ENCODE assay signal across 9 cellular contexts in genomic region chr11:1771700-1772099, GRCh38. TPM values are rescaled to one million over a fixed set of nuclear protein-coding genes. Genes with fewer than 3 reads are reported as not detected.
DNase-seq lines count a peak whose midpoint lies in the region; ATAC-seq and TF ChIP-seq lines count a peak whose summit lies in the region.
"Had no signal": no experiment of that assay in that cellular context is flagged by ENCODE, and none has a peak within 500 bp of the region (broad histone marks: within the 10 kb centered on the region; RNA-seq: fewer than 3 reads in every experiment).

No MANE protein-coding gene starts in this region.

- H3K4me1 ChIP-seq in sigmoid colon: peaks cover 0 to 13% (median 8%) of the 10 kb centered on the region in 4 donors

- TF ChIP-seq EP300 in sigmoid colon (IDR thresholded peaks at IDR 0.05): no peak

- H3K4me3 ChIP-seq in HL-60 (replicated peaks; ENCODE audit: insufficient read depth, low read length) (0 out of 2 replicates have a peak overlapping the region, but pooled peaks have one; percentile 0), fibroblast of mammary gland (ENCODE audit: control insufficient read depth, low read depth, low read length) (no peak overlapping the region), sigmoid colon (no peak overlapping the region), MG63 (no peak overlapping the region)

- ATAC-seq in GM18505 (IDR thresholded peaks at IDR 0.05; ENCODE audit: unreplicated experiment) (no peak), HG03565 (IDR thresholded peaks at IDR 0.05; ENCODE audit: unreplicated experiment) (no peak)

- TF ChIP-seq CTCF in HL-60 (IDR thresholded peaks at IDR 0.05; ENCODE audit: insufficient read depth, low read length) (no peak), fibroblast of mammary gland (conservative IDR thresholded peaks at IDR 0.05; ENCODE audit: control insufficient read depth, insufficient read depth, low read depth, low read length) (no peak), sigmoid colon (IDR thresholded peaks at IDR 0.05) (no peak)

- 85 to 86% methylated on average over 6 of the region's 6 CpGs for WGBS in sigmoid colon, 2 donors

- H3K27ac ChIP-seq in HL-60 (replicated peaks) (peak overlapping the region; percentile 95), sigmoid colon (no peak overlapping the region)

- TF ChIP-seq POLR2A in sigmoid colon (IDR thresholded peaks at IDR 0.05) (no peak), GM18505 (IDR thresholded peaks at IDR 0.05; ENCODE audit: borderline replicate concordance, extremely low read depth, insufficient read depth, insufficient read length) (no peak)

- intact Hi-C loops in sigmoid colon (cut with DNase I): no loop called here

- peak; percentile 95 to 96 for DNase-seq in HL-60 (ENCODE audit: low read depth in 1 of 2, low spot score in 1 of 2)
- DNase-seq in SIG-M5 treated with dmso at 0.1 percent for 504 hours (lab: John Stamatoyannopoulos, UW; ENCODE audit: unreplicated experiment): peak; percentile 74
- DNase-seq in fibroblast of mammary gland (ENCODE audit: low read depth): peak; percentile 78
- peak; percentile 58 for DNase-seq in sigmoid colon
- no peak for DNase-seq in occipital lobe (lab: John Stamatoyannopoulos, UW)
- DNase-seq in MG63: no peak
- DNase-seq: GOT3 had no signal

- H3K27me3 ChIP-seq in HL-60 (ENCODE audit: insufficient read depth, poor library complexity, severe bottlenecking) (no peaks in the 10 kb centered on the region), sigmoid colon (no peaks in the 10 kb centered on the region), MG63 (no peaks in the 10 kb centered on the region)

- H3K36me3 ChIP-seq in sigmoid colon (no peaks in the 10 kb centered on the region), MG63 (no peaks in the 10 kb centered on the region)

- H3K9me3 ChIP-seq in sigmoid colon: no peaks in the 10 kb centered on the region
- no peaks in the 10 kb centered on the region for H3K9me3 ChIP-seq in MG63

RNA-seq across cellular contexts. Expression of gene CTSD, which starts 8.0 kb away (rescaled TPM):
- total RNA-seq in sigmoid colon: 100 to 1,000 TPM; 173 to 222 (median 209) TPM
- 1,000 to 10,000 TPM in 1 of 3 donors, 100 to 1,000 TPM in 2; 251 to 1,586 (median 853) TPM for polyA plus RNA-seq in sigmoid colon
- 35.9 TPM for total RNA-seq in occipital lobe
- 201 and 234 TPM in 2 replicates for total RNA-seq in MG63 (2014; rRNA removed; shearing (Covaris generic); ENCODE audit: low replicate concordance)

RNA-seq across cellular contexts. Expression of gene IFITM10, which starts 21.3 kb away (rescaled TPM):
- 1 to 10 TPM in 1 of 4 donors, under 1 TPM in 3; 0.36 to 1.4 (median 0.61) TPM for total RNA-seq in sigmoid colon
- under 1 TPM in 1 of 3 donors, not detected in 2; 0.60 TPM for polyA plus RNA-seq in sigmoid colon
- total RNA-seq in occipital lobe: 0.31 TPM
- 0.03 and 1.8 TPM in 2 replicates for total RNA-seq in MG63 (2014; rRNA removed; shearing (Covaris generic); ENCODE audit: low replicate concordance)

Comparison
In these comparisons a context has a peak if more than half of its experiments do, and no peak if none do; other contexts are left out.
1. DNase-seq: peak in HL-60 (2 of 2), SIG-M5 treated with dmso at 0.1 percent for 504 hours (single experiment), fibroblast of mammary gland (single experiment) and sigmoid colon (single experiment); none in occipital lobe (single experiment) and MG63 (single experiment).